1 cellular context compared by ENCODE assay signal in the genomic region with DNA sequence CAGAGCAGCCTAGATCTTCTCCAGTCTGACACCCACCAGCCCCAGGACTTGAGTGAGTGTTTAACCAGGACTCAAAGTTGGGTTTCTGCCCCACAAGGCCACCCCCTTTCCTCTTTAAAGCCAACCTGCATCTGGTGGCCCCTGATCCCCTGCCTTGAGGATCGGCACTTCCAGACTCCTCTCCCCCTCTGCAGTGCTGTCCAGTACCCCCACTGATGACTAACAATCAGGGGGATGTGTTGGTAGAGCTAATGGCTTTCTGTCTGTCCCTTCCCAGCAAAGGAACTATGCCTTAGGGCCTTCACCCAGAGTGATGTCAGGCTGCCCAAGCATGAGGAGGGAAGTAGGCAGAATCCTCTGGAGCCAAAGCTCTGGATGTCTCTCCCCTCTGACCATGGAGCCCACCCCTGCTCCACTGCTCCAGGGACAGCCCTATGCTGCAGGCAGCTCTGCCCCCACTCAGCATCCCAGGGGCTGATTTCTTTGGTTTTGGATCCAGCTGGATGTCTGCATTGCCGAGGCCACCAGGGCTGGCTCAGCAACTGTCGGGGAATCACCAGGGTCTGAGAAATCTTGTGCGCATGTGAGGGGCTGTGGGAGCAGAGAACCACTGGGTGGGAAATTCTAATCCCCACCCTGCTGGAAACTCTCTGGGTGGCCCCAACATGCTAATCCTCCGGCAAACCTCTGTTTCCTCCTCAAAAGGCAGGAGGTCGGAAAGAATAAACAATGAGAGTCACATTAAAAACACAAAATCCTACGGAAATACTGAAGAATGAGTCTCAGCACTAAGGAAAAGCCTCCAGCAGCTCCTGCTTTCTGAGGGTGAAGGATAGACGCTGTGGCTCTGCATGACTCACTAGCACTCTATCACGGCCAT.
TF ChIP-seq lines count a peak whose summit lies in the region.

No MANE protein-coding gene starts in this region.

TF ChIP-seq in H1, 55 proteins besides CTCF, POLR2A, EP300 and RAD21:
- TF ChIP-seq, protein P1, sequence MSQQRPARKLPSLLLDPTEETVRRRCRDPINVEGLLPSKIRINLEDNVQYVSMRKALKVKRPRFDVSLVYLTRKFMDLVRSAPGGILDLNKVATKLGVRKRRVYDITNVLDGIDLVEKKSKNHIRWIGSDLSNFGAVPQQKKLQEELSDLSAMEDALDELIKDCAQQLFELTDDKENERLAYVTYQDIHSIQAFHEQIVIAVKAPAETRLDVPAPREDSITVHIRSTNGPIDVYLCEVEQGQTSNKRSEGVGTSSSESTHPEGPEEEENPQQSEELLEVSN (IDR thresholded peaks at IDR 0.05): no peak
- TF ChIP-seq CEBPB (IDR thresholded peaks at IDR 0.05; ENCODE audit: low read depth, low read length) (no peak), CHD2 (IDR thresholded peaks at IDR 0.05; ENCODE audit: low read length) (no peak), BACH1 (IDR thresholded peaks at IDR 0.05; ENCODE audit: low read length) (no peak), TAF7 (optimal IDR thresholded peaks at IDR 0.05; ENCODE audit: borderline replicate concordance, low read depth, low read length) (no peak), USF2 (IDR thresholded peaks at IDR 0.05; ENCODE audit: low read length) (no peak), CTBP2 (IDR thresholded peaks at IDR 0.05; ENCODE audit: borderline replicate concordance, insufficient read depth, insufficient read length, low read length) (no peak), SIN3A (conservative IDR thresholded peaks at IDR 0.05 in 1 of 2, IDR thresholded peaks at IDR 0.05 in 1 of 2; ENCODE audit: low read depth in 1 of 2, low read length in 2 of 2) (no peak), KDM1A (IDR thresholded peaks at IDR 0.05; ENCODE audit: borderline replicate concordance, low read length) (no peak), GTF2F1 (IDR thresholded peaks at IDR 0.05; ENCODE audit: borderline replicate concordance, low read depth, low read length) (no peak), EGR1 (IDR thresholded peaks at IDR 0.05; ENCODE audit: borderline replicate concordance, low read depth, low read length) (no peak), JUN (IDR thresholded peaks at IDR 0.05; ENCODE audit: low read depth, low read length) (no peak), KDM5A (IDR thresholded peaks at IDR 0.05; ENCODE audit: low read length) (no peak), HDAC6 (IDR thresholded peaks at IDR 0.05; ENCODE audit: low read depth, low read length) (no peak), CBX5 (IDR thresholded peaks at IDR 0.05; ENCODE audit: low read depth, low read length) (no peak), RFX5 (IDR thresholded peaks at IDR 0.05; ENCODE audit: borderline replicate concordance, low read depth, low read length) (no peak), NRF1 (IDR thresholded peaks at IDR 0.05; ENCODE audit: low read depth, low read length) (no peak), MAFK (IDR thresholded peaks at IDR 0.05; ENCODE audit: low read depth, low read length) (no peak), TBP (IDR thresholded peaks at IDR 0.05; ENCODE audit: low read depth, low read length) (no peak)
